In genomic region chr19:2500861-2501260, GRCh38 we compare ENCODE assay signal across 18 cellular contexts. TPM values are rescaled to one million over a fixed set of nuclear protein-coding genes. Genes with fewer than 3 reads are reported as not detected.
DNase-seq lines count a peak whose midpoint lies in the region; ATAC-seq, FAIRE-seq and TF ChIP-seq lines count a peak whose summit lies in the region.
"Had no signal": no experiment of that assay in that cellular context is flagged by ENCODE, and none has a peak within 500 bp of the region (broad histone marks: within the 10 kb centered on the region; RNA-seq: fewer than 3 reads in every experiment).

No MANE protein-coding gene starts in this region.

- ATAC-seq in sciatic nerve = peak; percentile 54
- ATAC-seq in pancreas = no peak
- no peak for ATAC-seq in HG03342 (IDR thresholded peaks at IDR 0.05; ENCODE audit: unreplicated experiment)
- no peak for ATAC-seq in HG03521 (IDR thresholded peaks at IDR 0.05; ENCODE audit: unreplicated experiment)
- ATAC-seq: activated T-cell treated with anti-CD3 and anti-CD28 coated beads, Interleukin-2, amount 50 U/mL, for 72 hours; K562; SK-N-SH treated with all-trans-retinoic acid at 6 μM for 48 hours had no signal

- peak; percentile 86 for DNase-seq in D341Med (ENCODE audit: low spot score)
- peak; percentile 59 to 87 for DNase-seq in NCI-H524 (lab: John Stamatoyannopoulos, UW)
- DNase-seq in fibroblast of the aortic adventitia (ENCODE audit: low read depth) = peak; percentile 55
- DNase-seq in sciatic nerve (ENCODE audit: low spot score) = no peak
- DNase-seq in pancreas = no peak
- no peak for DNase-seq in COR-L47 (lab: John Stamatoyannopoulos, UW)
- DNase-seq: ACHN; activated naive CD4-positive, alpha-beta T cell treated with anti-CD3 and anti-CD28 coated beads, Interleukin-2, amount 50 U/mL, for 16 hours; activated T-cell treated with anti-CD3 and anti-CD28 coated beads, Interleukin-2, amount 50 U/mL, for 72 hours; head of caudate nucleus; MV-4-11; NCI-H187; NCI-H345 had no signal

- TF ChIP-seq CTCF in fibroblast of the aortic adventitia (IDR thresholded peaks at IDR 0.05; ENCODE audit: insufficient read depth, low read length) = no peak
- no peak for TF ChIP-seq CTCF in pancreas (IDR thresholded peaks at IDR 0.05)

- no peak for FAIRE-seq in pancreas (lab: Jason Lieb, UNC)
- FAIRE-seq: GM18507, K562 had no signal

- no peaks in the 10 kb centered on the region for H3K27me3 ChIP-seq in pancreas

- H3K9me3 ChIP-seq in pancreas = no peaks in the 10 kb centered on the region

- no peaks in the 10 kb centered on the region for H3K36me3 ChIP-seq in pancreas

- no peak overlapping the region for H3K27ac ChIP-seq in pancreas

- peaks cover 1 to 2% (median 2%) of the 10 kb centered on the region in 3 donors for H3K4me1 ChIP-seq in pancreas

- H3K4me3 ChIP-seq in fibroblast of the aortic adventitia (ENCODE audit: low read depth, low read length) (no peak overlapping the region), pancreas (no peak overlapping the region)
- H3K4me3 ChIP-seq: K562 had no signal

- intact Hi-C loops in sciatic nerve (cut with DNase I) (no loop called here), pancreas (cut with DNase I) (no loop called here)

- WGBS in pancreas, 2 donors = 76 to 84% methylated on average over 10 to 12 of the region's 12 CpGs

RNA-seq across cellular contexts. Expression of gene GADD45B, which starts 24.9 kb away (rescaled TPM):
- total RNA-seq in fibroblast of the aortic adventitia (ENCODE audit: low replicate concordance) = 14.3 and 14.8 TPM in 2 replicates
- total RNA-seq in sciatic nerve = 136 TPM
- 10 to 100 TPM; 20.4 to 58.8 (median 42.3) TPM for total RNA-seq in pancreas
- 100 to 1,000 TPM; 182 to 237 TPM for polyA plus RNA-seq in pancreas

RNA-seq across cellular contexts. Expression of gene LMNB2, which starts 44.1 kb away (rescaled TPM):
- 16.7 and 68.1 TPM in 2 replicates for total RNA-seq in fibroblast of the aortic adventitia (ENCODE audit: low replicate concordance)
- total RNA-seq in sciatic nerve = 16.3 TPM
- 10 to 100 TPM in 3 of 6 donors, 1 to 10 TPM in 3; 3.9 to 14.8 (median 9.7) TPM for total RNA-seq in pancreas
- polyA plus RNA-seq in pancreas = 10 to 100 TPM in 1 of 2 donors, 1 to 10 TPM in 1; 5.2 to 11.9 TPM

Comparison
In these comparisons a context has a peak if more than half of its experiments do, and no peak if none do; other contexts are left out.
1. DNase-seq: peak in D341Med (single experiment), NCI-H524 (2 of 2) and fibroblast of the aortic adventitia (single experiment); none in sciatic nerve (single experiment), pancreas (0 of 6) and COR-L47 (single experiment).